In the genomic region with DNA sequence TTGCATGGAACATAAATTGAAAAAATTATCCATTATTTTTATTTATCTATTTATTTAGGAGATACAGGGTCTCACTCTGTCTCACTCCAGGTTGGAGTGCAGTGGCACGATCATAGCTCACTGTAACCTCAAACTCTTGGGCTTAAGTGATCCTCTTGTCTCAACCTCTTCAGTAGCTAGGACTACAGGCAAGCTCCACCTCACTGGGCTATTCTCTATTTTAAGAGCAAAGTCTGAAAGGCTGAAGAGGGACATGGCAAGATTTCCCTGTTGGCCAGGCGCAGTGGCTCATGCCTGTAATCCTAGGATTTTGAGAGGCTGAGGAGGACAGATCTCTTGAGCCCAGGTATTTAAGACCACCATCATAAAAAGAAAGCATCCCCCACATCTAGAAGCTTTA, we compare ENCODE assay signal across 33 cellular contexts.
"Had no signal": no experiment of that assay in that cellular context is flagged by ENCODE, and none has a peak within 500 bp of the region (broad histone marks: within the 10 kb centered on the region; RNA-seq: fewer than 3 reads in every experiment).

No MANE protein-coding gene starts in this region.

- H3K27ac Mint-ChIP-seq: activated CD4-positive, alpha-beta memory T cell treated with anti-CD3 and anti-CD28 coated beads, Interleukin-2, amount 10 ng/mL, durations not matched to agents 7 days and 5 days; activated CD8-positive, alpha-beta memory T cell treated with anti-CD3 and anti-CD28 coated beads, Interleukin-2, amount 10 ng/mL, durations not matched to agents 7 days and 5 days; activated naive CD4-positive, alpha-beta T cell treated with anti-CD3 and anti-CD28 coated beads, Interleukin-2, amount 10 ng/mL, durations not matched to agents 7 days and 5 days; activated naive CD8-positive, alpha-beta T cell; activated naive CD8-positive, alpha-beta T cell treated with anti-CD3 and anti-CD28 coated beads, Interleukin-2, amount 50 U/mL, for 24 hours; brain had no signal

- H3K9me3 Mint-ChIP-seq: activated naive CD4-positive, alpha-beta T cell treated with anti-CD3 and anti-CD28 coated beads, Interleukin-2, amount 10 ng/mL, durations not matched to agents 7 days and 5 days; activated naive CD8-positive, alpha-beta T cell treated with anti-CD3 and anti-CD28 coated beads, Interleukin-2, amount 50 U/mL, for 24 hours; brain had no signal

- H3K4me1 Mint-ChIP-seq: activated CD4-positive, alpha-beta memory T cell treated with anti-CD3 and anti-CD28 coated beads, Interleukin-2, amount 10 ng/mL, durations not matched to agents 7 days and 5 days; activated CD8-positive, alpha-beta memory T cell treated with anti-CD3 and anti-CD28 coated beads, Interleukin-2, amount 10 ng/mL, durations not matched to agents 7 days and 5 days; activated naive CD4-positive, alpha-beta T cell treated with anti-CD3 and anti-CD28 coated beads, Interleukin-2, amount 10 ng/mL, durations not matched to agents 7 days and 5 days; activated naive CD8-positive, alpha-beta T cell treated with anti-CD3 and anti-CD28 coated beads, Interleukin-2, amount 50 U/mL, for 24 hours; brain had no signal

- H3K9me3 ChIP-seq: Peyer's patch had no signal

- H3K4me2 ChIP-seq: KMS-11 had no signal

- H3K27me3 ChIP-seq: Peyer's patch had no signal

- FAIRE-seq: bronchial epithelial cell had no signal

- H3K4me3 ChIP-seq: Peyer's patch had no signal

- H3K27ac ChIP-seq: KMS-11, Peyer's patch, WERI-Rb-1 had no signal

- H3K36me3 ChIP-seq: Peyer's patch, WERI-Rb-1 had no signal

- H3K36me3 Mint-ChIP-seq: activated CD8-positive, alpha-beta memory T cell treated with anti-CD3 and anti-CD28 coated beads, Interleukin-2, amount 10 ng/mL, durations not matched to agents 7 days and 5 days; activated naive CD4-positive, alpha-beta T cell treated with anti-CD3 and anti-CD28 coated beads, Interleukin-2, amount 10 ng/mL, durations not matched to agents 7 days and 5 days; activated naive CD8-positive, alpha-beta T cell; brain had no signal

- DNase-seq: activated CD4-positive, alpha-beta memory T cell treated with anti-CD3 and anti-CD28 coated beads, Interleukin-2, amount 10 ng/mL, durations not matched to agents 7 days and 5 days; activated CD4-positive, alpha-beta T cell treated with anti-CD3 and anti-CD28 coated beads for 1 hour; activated CD4-positive, alpha-beta T cell treated with anti-CD3 and anti-CD28 coated beads for 48 hours; activated CD4-positive, CD25-positive, alpha-beta regulatory T cell; activated CD8-positive, alpha-beta memory T cell treated with anti-CD3 and anti-CD28 coated beads for 24 hours; activated CD8-positive, alpha-beta memory T cell treated with anti-CD3 and anti-CD28 coated beads, Interleukin-2, amount 10 ng/mL, durations not matched to agents 7 days and 5 days; activated CD8-positive, alpha-beta memory T cell treated with anti-CD3 and anti-CD28 coated beads, Interleukin-2, amount 50 U/mL, for 48 hours; activated effector memory CD4-positive, alpha-beta T cell treated with Interleukin-2 at 50 U/mL for 16 hours; activated naive CD4-positive, alpha-beta T cell treated with anti-CD3 and anti-CD28 coated beads, Interleukin-2, amount 10 ng/mL, durations not matched to agents 7 days and 5 days; activated naive CD8-positive, alpha-beta T cell treated with anti-CD3 and anti-CD28 coated beads, Interleukin-2, amount 50 U/mL, for 24 hours; activated T-cell treated with anti-CD3 and anti-CD28 coated beads, Interleukin-2, amount 50 U/mL, for 48 hours; anterior cingulate cortex; central memory CD4-positive, alpha-beta T cell; MM.1S; MV-4-11; NCI-H1092; NCI-H146; NCI-H1930; NCI-H2081 treated with DMSO at 0.1 percent for 48 hours; NCI-H2171; NCI-H510A; NCI-H526; NCI-H748 treated with DMSO at 0.1 percent for 48 hours; NK-92 treated with Interleukin-12 subunit alpha and Interleukin-12 subunit beta, amount 100 ng/mL, for 24 hours; PC-3; Peyer's patch; RPMI8226; T1000; WERI-Rb-1 had no signal

- H3K4me3 Mint-ChIP-seq: activated CD4-positive, alpha-beta memory T cell treated with anti-CD3 and anti-CD28 coated beads, Interleukin-2, amount 10 ng/mL, durations not matched to agents 7 days and 5 days; activated CD8-positive, alpha-beta memory T cell treated with anti-CD3 and anti-CD28 coated beads, Interleukin-2, amount 10 ng/mL, durations not matched to agents 7 days and 5 days; activated naive CD4-positive, alpha-beta T cell treated with anti-CD3 and anti-CD28 coated beads, Interleukin-2, amount 10 ng/mL, durations not matched to agents 7 days and 5 days; activated naive CD8-positive, alpha-beta T cell; activated naive CD8-positive, alpha-beta T cell treated with anti-CD3 and anti-CD28 coated beads, Interleukin-2, amount 50 U/mL, for 24 hours; brain had no signal

- H3K4me1 ChIP-seq: Peyer's patch had no signal

- ATAC-seq: activated CD8-positive, alpha-beta memory T cell treated with anti-CD3 and anti-CD28 coated beads, Interleukin-2, amount 10 ng/mL, durations not matched to agents 7 days and 5 days; activated naive CD8-positive, alpha-beta T cell treated with anti-CD3 and anti-CD28 coated beads, Interleukin-2, amount 50 U/mL, for 24 hours; PC-3 had no signal

- H3K9ac ChIP-seq: KMS-11 had no signal
